Comparison of ENCODE assay signal across 8 cellular contexts in genomic region chr3:50088725-50089602, GRCh38. TPM values are rescaled to one million over a fixed set of nuclear protein-coding genes. Genes with fewer than 3 reads are reported as not detected.
A peak's percentile ranks its signal among the peaks of the same experiment; 100 is the strongest.
DNase-seq lines count a peak whose midpoint lies in the region; ATAC-seq and TF ChIP-seq lines count a peak whose summit lies in the region.

Gene RBM5 (plus strand): TSS chr3:50088919. CDS start chr3:50090435, 1,516 bp downstream.

- peak within 1 kb of the TSS; percentile 90 for H3K27ac ChIP-seq in CD4-positive, CD25-positive, alpha-beta regulatory T cell (ENCODE audit: insufficient read depth, low read length, poor library complexity, severe bottlenecking)
- H3K27ac ChIP-seq in HL-60 (replicated peaks) (peak within 1 kb of the TSS; percentile 95), lower lobe of right lung (peak within 1 kb of the TSS; percentile 91)

- peak; percentile 100 for ATAC-seq in CD4-positive, CD25-positive, alpha-beta regulatory T cell (ENCODE audit: low read depth in 2 of 2)
- peak; percentile 96 for ATAC-seq in GM19452 (IDR thresholded peaks at IDR 0.05; ENCODE audit: unreplicated experiment)
- ATAC-seq in lower lobe of right lung = peak; percentile 100

- H3K4me1 ChIP-seq in CD4-positive, CD25-positive, alpha-beta regulatory T cell (ENCODE audit: control insufficient read depth, insufficient read depth, low read length, poor library complexity, severe bottlenecking) = peaks cover 31% of the 10 kb centered on the region
- peaks cover 23% of the 10 kb centered on the region for H3K4me1 ChIP-seq in lower lobe of right lung

- TF ChIP-seq CTCF in HL-60 (IDR thresholded peaks at IDR 0.05; ENCODE audit: insufficient read depth, low read length) = no peak
- TF ChIP-seq CTCF in lower lobe of right lung (IDR thresholded peaks at IDR 0.05) = no peak

- peak within 1 kb of the TSS; percentile 94 to 97 (median 97) for H3K4me3 Mint-ChIP-seq in CD4-positive, CD25-positive, alpha-beta regulatory T cell

- H3K9me3 Mint-ChIP-seq in CD4-positive, CD25-positive, alpha-beta regulatory T cell = no peaks in the 10 kb centered on the region

- peak; percentile 87 to 96 (median 91) for DNase-seq in CD4-positive, CD25-positive, alpha-beta regulatory T cell
- DNase-seq in HL-60 (ENCODE audit: low read depth in 1 of 2, low spot score in 1 of 2) = peak; percentile 80 to 97
- DNase-seq in NK-92 (lab: John Stamatoyannopoulos, UW; ENCODE audit: unreplicated experiment) = peak; percentile 69
- DNase-seq in activated CD8-positive, alpha-beta memory T cell treated with anti-CD3 and anti-CD28 coated beads for 1 hour (ENCODE audit: extremely low read depth in 1 of 2, low read depth in 1 of 2) = peak; percentile 75 to 86
- peak; percentile 88 for DNase-seq in effector CD4-positive, alpha-beta T cell
- DNase-seq in lower lobe of right lung = peak; percentile 97
- peak; percentile 86 to 92 (median 86) for DNase-seq in stimulated activated CD4-positive, alpha-beta T cell treated with anti-CD3 and anti-CD28 coated beads, TNF-alpha, amount 100 ng/mL, for 24 hours (ENCODE audit: low read depth in 3 of 3)

- H3K9me3 ChIP-seq in CD4-positive, CD25-positive, alpha-beta regulatory T cell (ENCODE audit: control insufficient read depth in 2 of 2, low read length in 2 of 2) = no peaks in the 10 kb centered on the region
- H3K9me3 ChIP-seq in lower lobe of right lung = no peaks in the 10 kb centered on the region

- H3K4me3 ChIP-seq in CD4-positive, CD25-positive, alpha-beta regulatory T cell (ENCODE audit: low read depth, low read length) = peak within 1 kb of the TSS; percentile 93
- H3K4me3 ChIP-seq in HL-60 (replicated peaks; ENCODE audit: insufficient read depth, low read length) (peak within 1 kb of the TSS; percentile 76), lower lobe of right lung (peak within 1 kb of the TSS; percentile 69)

- intact Hi-C loops in lower lobe of right lung (cut with DNase I) = no loop called here

- H3K27me3 Mint-ChIP-seq in CD4-positive, CD25-positive, alpha-beta regulatory T cell = no peaks in the 10 kb centered on the region

- peak within 1 kb of the TSS; percentile 98 to 99 (median 99) for H3K27ac Mint-ChIP-seq in CD4-positive, CD25-positive, alpha-beta regulatory T cell

- H3K4me1 Mint-ChIP-seq in CD4-positive, CD25-positive, alpha-beta regulatory T cell = peaks cover 24 to 38% (median 32%) of the 10 kb centered on the region in 4 donors

- H3K36me3 ChIP-seq in CD4-positive, CD25-positive, alpha-beta regulatory T cell (ENCODE audit: control insufficient read depth, insufficient read depth, low read length) = peaks cover 37% of the 10 kb centered on the region
- peaks cover 38% of the 10 kb centered on the region for H3K36me3 ChIP-seq in lower lobe of right lung

- no peaks in the 10 kb centered on the region for H3K27me3 ChIP-seq in CD4-positive, CD25-positive, alpha-beta regulatory T cell (ENCODE audit: control insufficient read depth, insufficient read depth, low read length)
- H3K27me3 ChIP-seq in HL-60 (ENCODE audit: insufficient read depth, poor library complexity, severe bottlenecking) = no peaks in the 10 kb centered on the region
- H3K27me3 ChIP-seq in lower lobe of right lung (ENCODE audit: low read depth) = no peaks in the 10 kb centered on the region

- peaks cover 23% of the 10 kb centered on the region for H3K36me3 Mint-ChIP-seq in CD4-positive, CD25-positive, alpha-beta regulatory T cell

RNA-seq across cellular contexts. Expression of gene RBM5, which starts in this region (rescaled TPM):
- total RNA-seq in CD4-positive, CD25-positive, alpha-beta regulatory T cell = 395 TPM
- polyA plus RNA-seq in CD4-positive, CD25-positive, alpha-beta regulatory T cell = 10 to 100 TPM; 29.6 to 44.3 (median 37.7) TPM
- 153 TPM for total RNA-seq in lower lobe of right lung

Comparison
In these comparisons a context has a peak if more than half of its experiments do, and no peak if none do; other contexts are left out.
1. Peak in every context shown above with its lines: DNase-seq, ATAC-seq, H3K4me3 ChIP-seq and H3K27ac ChIP-seq.